Comparison of ENCODE assay signal across 1 cellular context in genomic region chr5:149517461-149518122, GRCh38.
TF ChIP-seq lines count a peak whose summit lies in the region.

No MANE protein-coding gene starts in this region.

TF ChIP-seq in GM12878, 131 proteins besides CTCF, POLR2A, EP300 and RAD21:
- TF ChIP-seq TCF7 (IDR thresholded peaks at IDR 0.05; ENCODE audit: borderline replicate concordance) (no peak), ZBTB40 (IDR thresholded peaks at IDR 0.05; ENCODE audit: borderline replicate concordance) (no peak), NR2C1 (IDR thresholded peaks at IDR 0.05) (no peak)
- TF ChIP-seq, protein P1, sequence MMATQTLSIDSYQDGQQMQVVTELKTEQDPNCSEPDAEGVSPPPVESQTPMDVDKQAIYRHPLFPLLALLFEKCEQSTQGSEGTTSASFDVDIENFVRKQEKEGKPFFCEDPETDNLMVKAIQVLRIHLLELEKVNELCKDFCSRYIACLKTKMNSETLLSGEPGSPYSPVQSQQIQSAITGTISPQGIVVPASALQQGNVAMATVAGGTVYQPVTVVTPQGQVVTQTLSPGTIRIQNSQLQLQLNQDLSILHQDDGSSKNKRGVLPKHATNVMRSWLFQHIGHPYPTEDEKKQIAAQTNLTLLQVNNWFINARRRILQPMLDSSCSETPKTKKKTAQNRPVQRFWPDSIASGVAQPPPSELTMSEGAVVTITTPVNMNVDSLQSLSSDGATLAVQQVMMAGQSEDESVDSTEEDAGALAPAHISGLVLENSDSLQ (IDR thresholded peaks at IDR 0.05), result no peak
